ENCODE assay signal across 7 cellular contexts in the genomic region with DNA sequence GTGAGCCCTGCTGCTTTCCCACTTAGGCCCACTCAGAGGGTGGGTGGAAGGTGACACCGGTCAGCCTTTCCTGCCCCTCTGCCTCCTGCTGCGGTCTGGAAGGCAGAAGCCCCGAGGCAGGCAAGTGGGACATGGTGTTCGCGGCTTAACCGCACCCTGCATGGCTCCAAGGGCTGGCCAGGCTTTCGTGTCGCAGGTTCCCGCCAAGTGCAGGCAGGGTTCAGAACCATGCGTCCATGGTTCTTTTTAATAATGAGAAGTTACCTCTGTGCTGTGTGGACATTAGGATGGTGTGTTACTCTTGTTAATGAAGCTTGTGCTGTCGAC. TPM values are rescaled to one million over a fixed set of nuclear protein-coding genes. Genes with fewer than 3 reads are reported as not detected.
DNase-seq lines count a peak whose midpoint lies in the region; ATAC-seq and FAIRE-seq lines count a peak whose summit lies in the region.

No MANE protein-coding gene starts in this region.

- no CpG with 5 or more reads among the region's 11 CpGs for WGBS in neuronal stem cell (ENCODE audit: extremely low coverage in 2 of 2, insufficient read length in 2 of 2, insufficient replicate concordance in 1 of 2), 2 donors

- H3K9ac ChIP-seq in neuronal stem cell (ENCODE audit: low read depth, low read length, poor library complexity), result peak overlapping the region; percentile 90

- H2BK120ac ChIP-seq in neuronal stem cell (ENCODE audit: low read depth, low read length), result no peak overlapping the region

- H2BK12ac ChIP-seq in neuronal stem cell (ENCODE audit: low read length), result no peak overlapping the region

- H3K4me1 ChIP-seq in effector memory CD4-positive, alpha-beta T cell (ENCODE audit: control insufficient read depth, insufficient read depth, low read length, poor library complexity, severe bottlenecking), result peaks cover 5% of the 10 kb centered on the region
- H3K4me1 ChIP-seq in neuronal stem cell (ENCODE audit: control insufficient read depth in 2 of 2, insufficient read depth in 1 of 2, low read depth in 1 of 2, low read length in 2 of 2), result peaks cover 1 to 8% of the 10 kb centered on the region in 2 donors

- no peaks in the 10 kb centered on the region for H3K36me3 ChIP-seq in KOPT-K1 (ENCODE audit: insufficient read depth, low read length)
- H3K36me3 ChIP-seq in effector memory CD4-positive, alpha-beta T cell (ENCODE audit: control insufficient read depth, insufficient read depth, low read length), result no peaks in the 10 kb centered on the region
- peaks cover 0 to 4% of the 10 kb centered on the region in 2 donors for H3K36me3 ChIP-seq in neuronal stem cell (replicated peaks in 1 of 2; ENCODE audit: control insufficient read depth in 2 of 2, insufficient read depth in 2 of 2, low read length in 2 of 2)

- peak overlapping the region; percentile 75 for H3K4me2 ChIP-seq in neuronal stem cell (ENCODE audit: insufficient read depth, low read length, poor library complexity, severe bottlenecking)

- no peaks in the 10 kb centered on the region for H3K27me3 ChIP-seq in effector memory CD4-positive, alpha-beta T cell (replicated peaks; ENCODE audit: control insufficient read depth, insufficient read depth, low read length, poor library complexity, severe bottlenecking)
- no peaks in the 10 kb centered on the region for H3K27me3 ChIP-seq in neuronal stem cell (ENCODE audit: control insufficient read depth in 3 of 3, insufficient read depth in 3 of 3, low read depth in 1 of 3, low read length in 3 of 3)

- peak overlapping the region; percentile 47 for H3K27ac ChIP-seq in KOPT-K1 (ENCODE audit: low read depth, low read length, poor library complexity, severe bottlenecking)
- H3K27ac ChIP-seq in effector memory CD4-positive, alpha-beta T cell (ENCODE audit: insufficient read depth, low read length, poor library complexity, severe bottlenecking), result no peak overlapping the region
- no peak overlapping the region for H3K27ac ChIP-seq in neuronal stem cell (replicated peaks; ENCODE audit: low read length)

- no peak overlapping the region for H4K91ac ChIP-seq in neuronal stem cell (ENCODE audit: low read depth, low read length, poor library complexity)

- H2BK5ac ChIP-seq in neuronal stem cell (ENCODE audit: low read length), result no peak overlapping the region

- H2AK5ac ChIP-seq in neuronal stem cell (ENCODE audit: low read depth, low read length), result no peak overlapping the region

- H2BK15ac ChIP-seq in neuronal stem cell (ENCODE audit: low read length), result no peak overlapping the region

- H4K8ac ChIP-seq in neuronal stem cell (ENCODE audit: low read depth, low read length), result no peak overlapping the region

- H3K4me3 ChIP-seq in effector memory CD4-positive, alpha-beta T cell (ENCODE audit: insufficient read depth, low read depth, low read length, poor library complexity, severe bottlenecking), result peak overlapping the region; percentile 83
- H3K4me3 ChIP-seq in neuronal stem cell (ENCODE audit: low read length in 2 of 2), result peak overlapping the region; percentile 73 to 83

- no peaks in the 10 kb centered on the region for H3K9me3 ChIP-seq in KOPT-K1 (ENCODE audit: insufficient read depth, low read length, poor library complexity, severe bottlenecking)
- H3K9me3 ChIP-seq in effector memory CD4-positive, alpha-beta T cell (ENCODE audit: control insufficient read depth, low read length), result no peaks in the 10 kb centered on the region
- H3K9me3 ChIP-seq in neuronal stem cell (replicated peaks in 1 of 2; ENCODE audit: control insufficient read depth in 2 of 2, insufficient read depth in 1 of 2, low read depth in 1 of 2, low read length in 2 of 2), result no peaks in the 10 kb centered on the region

- H3K4ac ChIP-seq in neuronal stem cell (ENCODE audit: low read length), result no peak overlapping the region

- no peak overlapping the region for H3K23ac ChIP-seq in neuronal stem cell (ENCODE audit: low read depth, low read length, poor library complexity)

- peaks cover 4% of the 10 kb centered on the region for H3K79me1 ChIP-seq in neuronal stem cell (ENCODE audit: low read depth, low read length)

- no peak for FAIRE-seq in frontal cortex (lab: Jason Lieb, UNC)

- peak; percentile 14 for ATAC-seq in GM19438 (IDR thresholded peaks at IDR 0.05; ENCODE audit: low read depth, unreplicated experiment)
- ATAC-seq in HG03342 (IDR thresholded peaks at IDR 0.05; ENCODE audit: unreplicated experiment), result no peak

- peak overlapping the region; percentile 49 for H3K18ac ChIP-seq in neuronal stem cell (ENCODE audit: low read length)

- no peak overlapping the region for H3K14ac ChIP-seq in neuronal stem cell (ENCODE audit: low read length)

- DNase-seq in effector memory CD4-positive, alpha-beta T cell, result no peak
- DNase-seq in neuronal stem cell (ENCODE audit: low spot score) (no peak), AG20443 (ENCODE audit: low spot score) (no peak), frontal cortex (ENCODE audit: low spot score in 2 of 2) (no peak)

- H2AFZ ChIP-seq in neuronal stem cell (ENCODE audit: low read length), result peak overlapping the region; percentile 97

RNA-seq across cellular contexts. Expression of a gene that starts 1.0 kb away (rescaled TPM):
- 2.9 TPM for polyA plus RNA-seq in neuronal stem cell (2013, experiment 1 of 2)
- 3.1 TPM for polyA plus RNA-seq in neuronal stem cell (2013, experiment 2 of 2)
- total RNA-seq in frontal cortex, result 15.5 TPM
